ENCODE assay signal across 8 cellular contexts in the genomic region with DNA sequence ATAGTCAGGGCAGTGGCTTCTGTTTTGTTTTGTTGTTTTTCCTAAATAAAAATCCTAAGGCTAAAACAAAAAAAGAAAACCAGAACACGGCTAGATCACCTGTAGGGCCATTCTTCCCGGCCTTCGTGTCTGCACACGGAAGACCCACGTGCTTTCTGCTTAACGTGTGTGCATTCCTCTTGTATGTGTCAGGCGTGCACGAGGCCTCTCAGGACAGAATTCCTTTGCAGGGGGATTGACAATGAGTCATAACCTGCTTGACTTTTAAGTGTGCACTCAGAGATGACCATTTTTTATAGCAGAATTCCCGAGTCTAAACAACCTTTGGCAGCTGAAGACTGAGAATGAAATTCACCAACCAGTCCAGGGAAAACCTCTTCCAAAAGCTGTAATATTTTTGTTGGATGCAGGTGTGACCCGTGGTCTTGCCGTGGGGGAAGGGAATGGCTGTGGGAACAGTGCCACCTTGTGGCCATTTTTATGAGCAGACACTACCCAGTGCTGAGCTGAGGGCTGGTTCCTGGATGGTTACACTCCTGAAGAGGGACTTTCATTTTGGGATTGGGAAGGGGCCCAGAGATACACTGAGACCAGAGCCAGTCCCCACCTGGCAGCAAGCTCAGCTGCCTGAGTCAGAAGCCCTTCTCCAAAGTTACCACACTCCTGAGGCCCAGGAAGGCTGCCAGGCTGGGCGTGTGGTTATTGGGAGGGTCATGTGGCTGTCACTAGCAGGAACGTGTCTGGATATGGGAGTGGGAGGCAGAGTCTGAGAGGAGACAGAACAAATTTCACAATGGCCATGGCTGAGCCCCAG. TPM values are rescaled to one million over a fixed set of nuclear protein-coding genes. Genes with fewer than 3 reads are reported as not detected.
DNase-seq lines count a peak whose midpoint lies in the region; ATAC-seq, FAIRE-seq and TF ChIP-seq lines count a peak whose summit lies in the region.

No MANE protein-coding gene starts in this region.

- H3K4me1 Mint-ChIP-seq in activated B cell treated with CpG ODN at 0.5 μM for 24 hours = no peaks in the 10 kb centered on the region
- peaks cover 6% of the 10 kb centered on the region for H3K4me1 Mint-ChIP-seq in central memory CD8-positive, alpha-beta T cell

- ATAC-seq in HG02571 (IDR thresholded peaks at IDR 0.05; ENCODE audit: unreplicated experiment) = peak; percentile 61
- ATAC-seq in activated B cell treated with CpG ODN at 0.5 μM for 24 hours (ENCODE audit: low read depth) = peak; percentile 66
- peak; percentile 48 for ATAC-seq in central memory CD8-positive, alpha-beta T cell (replicated peaks; ENCODE audit: extremely low read depth, poor library complexity, severe bottlenecking)
- ATAC-seq in HG02623 (IDR thresholded peaks at IDR 0.05; ENCODE audit: unreplicated experiment) = no peak

- CTCF ChIA-PET in activated B cell treated with CpG ODN at 0.5 μM for 24 hours (lab: Charles Lee) = interaction anchor here (0.7 to 2.5 kb wide), 12 partner anchors 9 to 246 kb away, joined by 3 to 18 read pairs (median 4); no protein-coding TSS in a partner anchor

- intact Hi-C loops in activated B cell treated with CpG ODN at 0.5 μM for 24 hours (cut with micrococcal nuclease) = loop anchor here (1.0 to 5.0 kb wide), 2 partner anchors 245 to 1007 kb away; no protein-coding TSS in a partner anchor

- H3K27ac Mint-ChIP-seq in activated B cell treated with CpG ODN at 0.5 μM for 24 hours = no peak overlapping the region
- no peak overlapping the region for H3K27ac Mint-ChIP-seq in central memory CD8-positive, alpha-beta T cell (ENCODE audit: low read depth)

- H3K4me3 Mint-ChIP-seq in activated B cell treated with CpG ODN at 0.5 μM for 24 hours = no peak overlapping the region
- H3K4me3 Mint-ChIP-seq in central memory CD8-positive, alpha-beta T cell = no peak overlapping the region

- H3K27me3 Mint-ChIP-seq in activated B cell treated with CpG ODN at 0.5 μM for 24 hours = peaks cover 6% of the 10 kb centered on the region
- no peaks in the 10 kb centered on the region for H3K27me3 Mint-ChIP-seq in central memory CD8-positive, alpha-beta T cell

- no peaks in the 10 kb centered on the region for H3K36me3 Mint-ChIP-seq in activated B cell treated with CpG ODN at 0.5 μM for 24 hours (ENCODE audit: low read depth)
- peaks cover 4% of the 10 kb centered on the region for H3K36me3 Mint-ChIP-seq in central memory CD8-positive, alpha-beta T cell (ENCODE audit: insufficient read depth)

- DNase-seq in NCI-H2029 (lab: John Stamatoyannopoulos, UW) = peak; percentile 60
- DNase-seq in activated B cell treated with CpG ODN at 0.5 μM for 24 hours = peak; percentile 34
- DNase-seq in central memory CD8-positive, alpha-beta T cell (ENCODE audit: low spot score in 2 of 2) = peak; percentile 47 to 49
- peak; percentile 96 for DNase-seq in kidney glomerular epithelial cell (lab: John Stamatoyannopoulos, UW)
- DNase-seq in stimulated activated CD4-positive, alpha-beta T cell treated with anti-CD3 and anti-CD28 coated beads, Interleukin-15, amount 100 ng/mL, for 1 hour (ENCODE audit: low read depth in 1 of 2, low spot score in 1 of 2) = peak; percentile 19 to 36

- no peaks in the 10 kb centered on the region for H3K9me3 Mint-ChIP-seq in activated B cell treated with CpG ODN at 0.5 μM for 24 hours
- no peaks in the 10 kb centered on the region for H3K9me3 Mint-ChIP-seq in central memory CD8-positive, alpha-beta T cell

- FAIRE-seq in G401.6 (lab: Jason Lieb, UNC) = peak; percentile 98

- POLR2A ChIA-PET in activated B cell treated with CpG ODN at 0.5 μM for 24 hours (lab: Charles Lee) = no interaction called here

- peak; percentile 65 for TF ChIP-seq CTCF in activated B cell treated with CpG ODN at 0.5 μM for 24 hours (IDR thresholded peaks at IDR 0.05)

RNA-seq across cellular contexts. Expression of a gene that starts 35.7 kb away (rescaled TPM):
- 0.12 TPM in 1 of 2 replicates, not detected in the other for total RNA-seq in activated B cell treated with CpG ODN at 0.5 μM for 24 hours

Comparison
In these comparisons a context has a peak if more than half of its experiments do, and no peak if none do; other contexts are left out.
1. DNase-seq: peak in every context shown above with its lines; median percentile 96 in kidney glomerular epithelial cell; 60 in NCI-H2029; 48 in central memory CD8-positive, alpha-beta T cell; 34 in activated B cell treated with CpG ODN at 0.5 μM for 24 hours; 28 in stimulated activated CD4-positive, alpha-beta T cell treated with anti-CD3 and anti-CD28 coated beads, Interleukin-15, amount 100 ng/mL, for 1 hour.